8 cellular contexts compared by ENCODE assay signal in the genomic region with DNA sequence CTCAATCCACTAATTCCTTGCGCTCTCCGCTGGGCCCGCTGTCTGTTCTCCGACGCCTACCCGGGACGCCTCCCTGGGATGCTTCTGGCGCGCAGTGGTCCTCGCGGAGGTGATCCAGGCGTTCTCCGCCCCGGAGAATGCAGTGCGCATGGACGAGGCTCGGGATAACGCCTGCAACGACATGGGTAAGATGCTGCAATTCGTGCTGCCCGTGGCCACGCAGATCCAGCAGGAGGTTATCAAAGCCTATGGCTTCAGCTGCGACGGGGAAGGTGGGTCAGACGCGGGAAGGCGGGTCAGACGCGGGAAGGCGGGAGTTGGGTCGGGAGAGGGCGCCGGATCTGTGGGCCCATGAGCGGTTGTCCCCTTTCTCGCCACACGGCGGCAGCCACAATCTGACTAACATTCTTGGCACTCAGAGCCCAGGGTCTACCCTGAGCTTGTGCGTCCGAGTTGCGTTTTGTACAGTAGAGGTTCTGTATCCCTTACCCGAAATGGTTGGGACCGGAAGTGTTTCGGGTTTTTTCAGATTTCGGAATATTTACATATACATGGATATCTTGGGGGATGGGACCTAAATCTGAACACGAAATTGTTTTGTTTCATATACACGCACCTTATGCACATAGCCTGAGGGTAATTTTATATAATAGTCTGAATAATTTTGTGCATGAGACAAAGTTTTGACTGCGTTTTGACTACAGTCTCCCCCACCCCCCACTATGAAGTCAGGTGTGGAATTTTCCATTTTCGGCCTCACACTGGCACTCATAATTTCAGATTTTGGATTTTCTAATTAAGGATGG. TPM values are rescaled to one million over a fixed set of nuclear protein-coding genes. Genes with fewer than 3 reads are reported as not detected.
DNase-seq lines count a peak whose midpoint lies in the region; ATAC-seq, FAIRE-seq and TF ChIP-seq lines count a peak whose summit lies in the region.

No MANE protein-coding gene starts in this region.

- H3K9ac ChIP-seq in HepG2 (ENCODE audit: insufficient read depth, low read depth, low read length), result peak overlapping the region; percentile 82

- H4K20me1 ChIP-seq in HepG2 (ENCODE audit: insufficient read depth, low read length), result no peaks in the 10 kb centered on the region

- intact Hi-C loops in HepG2 (cut with micrococcal nuclease; ENCODE audit: unreplicated experiment), result loop anchor here (1.0 kb wide), 1 partner anchor 148 kb away; a partner anchor contains a TSS

- POLR2A ChIA-PET in HepG2 (lab: Yijun Ruan, JAX), result interaction anchor here (0.6 to 5.2 kb wide), 51 partner anchors 10 to 410 kb away, joined by 3 to 180 read pairs (median 6); a partner anchor contains a TSS

- no TSS peak for BruUV-seq in HepG2 (replicated peaks; lab: Mats Ljungman, UMichigan)

- no peak for TF ChIP-seq POLR2A in HepG2 (IDR thresholded peaks at IDR 0.05; ENCODE audit: insufficient read depth in 1 of 2, low read depth in 2 of 2, low read length in 2 of 2)

- DNase-seq in BE2C (peak; percentile 93), GM19240 (ENCODE audit: insufficient read length, low spot score) (peak; percentile 46), NCI-H526 (lab: John Stamatoyannopoulos, UW) (peak; percentile 95 to 98), dermis blood vessel endothelial cell (peak; percentile 93), HepG2 (ENCODE audit: low spot score) (peak; percentile 90)
- DNase-seq in activated CD4-positive, alpha-beta T cell treated with anti-CD3 and anti-CD28 coated beads, Interleukin-2, amount 50 U/mL, for 1 hour, result peak; percentile 83
- DNase-seq in stimulated activated CD4-positive, alpha-beta T cell treated with anti-CD3 and anti-CD28 coated beads, Interleukin-2, amount 100 ng/mL, for 4 hours (ENCODE audit: low read depth), result peak; percentile 80

- in situ Hi-C loops in HepG2 (cut with HindIII; ENCODE audit: extremely low pct_ligation_motif_present, low pct_unique_long_range_greater_than_20kb), result loop anchor here (10.0 kb wide), 1 partner anchor 170 kb away; no protein-coding TSS in a partner anchor

- 14% methylated on average over 11 of the region's 48 CpGs for WGBS in HepG2 (ENCODE audit: low lambda C conversion rate)

- H3K4me1 ChIP-seq in BE2C (peaks cover 9% of the 10 kb centered on the region), HepG2 (ENCODE audit: insufficient read depth, low read length) (peaks cover 38% of the 10 kb centered on the region)

- TF ChIP-seq CTCF in BE2C (IDR thresholded peaks at IDR 0.05; ENCODE audit: low read depth, low read length), result peak; percentile 85
- TF ChIP-seq CTCF in HepG2 (CRISPR knock-in tag; IDR thresholded peaks at IDR 0.05), result peak; percentile 96

- no peak overlapping the region for H2AFZ ChIP-seq in HepG2 (ENCODE audit: low read length)

- TF ChIP-seq EP300 in HepG2 (IDR thresholded peaks at IDR 0.05; ENCODE audit: low read depth in 2 of 2, low read length in 2 of 2), result no peak
- TF ChIP-seq EP300 in HepG2 (CRISPR knock-in tag; IDR thresholded peaks at IDR 0.05; ENCODE audit: borderline replicate concordance), result no peak

- peak overlapping the region; percentile 87 for H3K4me3 ChIP-seq in BE2C (ENCODE audit: low read depth, low read length)
- peak overlapping the region; percentile 54 to 79 (median 73) for H3K4me3 ChIP-seq in HepG2 (replicated peaks in 1 of 3; ENCODE audit: insufficient read depth in 1 of 3, low read depth in 2 of 3, low read length in 3 of 3)

- peak; percentile 81 for TF ChIP-seq RAD21 in HepG2 (CRISPR knock-in tag; IDR thresholded peaks at IDR 0.05)

- H3K27ac ChIP-seq in HepG2 (ENCODE audit: extremely low read length, insufficient read depth, low read length), result peak overlapping the region; percentile 98

- no peaks in the 10 kb centered on the region for H3K27me3 ChIP-seq in BE2C
- H3K27me3 ChIP-seq in HepG2 (ENCODE audit: control insufficient read depth in 1 of 2, insufficient read depth in 2 of 2, low read length in 2 of 2), result no peaks in the 10 kb centered on the region

- no peaks in the 10 kb centered on the region for H3K79me2 ChIP-seq in HepG2 (ENCODE audit: insufficient read depth, low read length)

- FAIRE-seq in HepG2 (lab: Jason Lieb, UNC), result peak; percentile 92

- no peaks in the 10 kb centered on the region for H3K9me3 ChIP-seq in BE2C
- no peaks in the 10 kb centered on the region for H3K9me3 ChIP-seq in HepG2 (ENCODE audit: low read length)

- H3K4me2 ChIP-seq in HepG2 (ENCODE audit: low read depth, low read length), result peak overlapping the region; percentile 92

- CTCF ChIA-PET in HepG2 (lab: Yijun Ruan, JAX; ENCODE audit: low intra/inter-chr PET ratio, low total read pairs), result interaction anchor here (0.8 to 2.2 kb wide), 8 partner anchors 17 to 169 kb away, joined by 3 to 15 read pairs (median 4); a partner anchor contains a TSS

- peaks cover 4% of the 10 kb centered on the region for H3K36me3 ChIP-seq in BE2C
- peaks cover 0 to 4% of the 10 kb centered on the region in 2 experiments; a peak in 1 of 5 replicates for H3K36me3 ChIP-seq in HepG2 (replicated peaks in 1 of 2; ENCODE audit: control insufficient read depth in 1 of 2, insufficient read depth in 2 of 2, low read length in 2 of 2)

- ATAC-seq in HG03469 (IDR thresholded peaks at IDR 0.05; ENCODE audit: unreplicated experiment) (peak; percentile 22), HepG2 (peak; percentile 58)

RNA-seq across cellular contexts. Expression of a gene that starts 0.8 kb away (rescaled TPM):
- 616 TPM for polyA plus RNA-seq in BE2C (2012; ENCODE audit: insufficient read depth, insufficient read length, low read depth)
- total RNA-seq in dermis blood vessel endothelial cell (73.7 and 177 TPM in 2 replicates), HepG2 (2016; rRNA removed; fragmentation: Illumina TruSeq; extraction: Trizol) (84.0 and 89.7 TPM in 2 replicates)
- 98.3 and 102 TPM in 2 replicates for total RNA-seq in HepG2 (2016; cell fraction: cytosol; rRNA removed; fragmentation: Illumina TruSeq; extraction: Trizol; ENCODE audit: low read depth)
- total RNA-seq in HepG2 (2016; cell fraction: insoluble cytoplasmic fraction; rRNA removed; fragmentation: Illumina TruSeq; extraction: Trizol), result 84.2 and 105 TPM in 2 replicates
- 106 and 113 TPM in 2 replicates for total RNA-seq in HepG2 (2016; cell fraction: membrane; rRNA removed; fragmentation: Illumina TruSeq; extraction: Trizol)
- 42.1 and 43.4 TPM in 2 replicates for total RNA-seq in HepG2 (2016; cell fraction: nucleus; rRNA removed; fragmentation: Illumina TruSeq; extraction: Trizol)
- polyA plus RNA-seq in HepG2 (2011; rRNA removed), result 287 and 302 TPM in 2 replicates
- 405 and 458 TPM in 2 replicates for polyA plus RNA-seq in HepG2 (2011; cell fraction: cytosol; rRNA removed)
- polyA plus RNA-seq in HepG2 (2011; cell fraction: nucleus; rRNA removed), result 151 and 164 TPM in 2 replicates
- 75.2 and 129 TPM in 2 replicates for polyA plus RNA-seq in HepG2 (2012)
- 86.1 and 87.7 TPM in 2 replicates for polyA plus RNA-seq in HepG2 (2016; cell fraction: cytosol; fragmentation: Illumina TruSeq; extraction: Trizol; ENCODE audit: low read depth)
- polyA plus RNA-seq in HepG2 (2016; cell fraction: insoluble cytoplasmic fraction; fragmentation: Illumina TruSeq; extraction: Trizol; ENCODE audit: low read depth), result 98.5 and 104 TPM in 2 replicates
- 96.1 and 98.2 TPM in 2 replicates for polyA plus RNA-seq in HepG2 (2016; cell fraction: membrane; fragmentation: Illumina TruSeq; extraction: Trizol; ENCODE audit: low read depth)
- polyA plus RNA-seq in HepG2 (2016; cell fraction: nucleus; fragmentation: Illumina TruSeq; extraction: Trizol; ENCODE audit: insufficient read depth, low read depth), result 57.2 and 57.4 TPM in 2 replicates
- polyA minus RNA-seq in HepG2 (2011; rRNA and poly(A)+ RNA removed; ENCODE audit: low replicate concordance), result 93.0 and 145 TPM in 2 replicates
- polyA minus RNA-seq in HepG2 (2011; cell fraction: cytosol; rRNA and poly(A)+ RNA removed), result 36.8 and 41.7 TPM in 2 replicates
- polyA minus RNA-seq in HepG2 (2011; cell fraction: nucleus; rRNA and poly(A)+ RNA removed), result 37.5 and 38.8 TPM in 2 replicates

RNA-seq across cellular contexts. Expression of a gene that starts 1.0 kb away (rescaled TPM):
- polyA plus RNA-seq in BE2C (2012; ENCODE audit: insufficient read depth, insufficient read length, low read depth), result not detected
- not detected in 2 replicates for total RNA-seq in dermis blood vessel endothelial cell
- not detected in 2 replicates for total RNA-seq in HepG2 (2016; rRNA removed; fragmentation: Illumina TruSeq; extraction: Trizol)
- total RNA-seq in HepG2 (2016; cell fraction: cytosol; rRNA removed; fragmentation: Illumina TruSeq; extraction: Trizol; ENCODE audit: low read depth), result not detected in 2 replicates
- not detected in 2 replicates for total RNA-seq in HepG2 (2016; cell fraction: insoluble cytoplasmic fraction; rRNA removed; fragmentation: Illumina TruSeq; extraction: Trizol)
- total RNA-seq in HepG2 (2016; cell fraction: membrane; rRNA removed; fragmentation: Illumina TruSeq; extraction: Trizol), result not detected in 2 replicates
- total RNA-seq in HepG2 (2016; cell fraction: nucleus; rRNA removed; fragmentation: Illumina TruSeq; extraction: Trizol), result not detected in 2 replicates
- not detected in 2 replicates for polyA plus RNA-seq in HepG2 (2011; rRNA removed)
- not detected in 2 replicates for polyA plus RNA-seq in HepG2 (2011; cell fraction: cytosol; rRNA removed)
- not detected in 2 replicates for polyA plus RNA-seq in HepG2 (2011; cell fraction: nucleus; rRNA removed)
- not detected in 2 replicates for polyA plus RNA-seq in HepG2 (2012)
- polyA plus RNA-seq in HepG2 (2016; cell fraction: cytosol; fragmentation: Illumina TruSeq; extraction: Trizol; ENCODE audit: low read depth), result not detected in 2 replicates
- polyA plus RNA-seq in HepG2 (2016; cell fraction: insoluble cytoplasmic fraction; fragmentation: Illumina TruSeq; extraction: Trizol; ENCODE audit: low read depth), result not detected in 2 replicates
- polyA plus RNA-seq in HepG2 (2016; cell fraction: membrane; fragmentation: Illumina TruSeq; extraction: Trizol; ENCODE audit: low read depth), result not detected in 2 replicates
- polyA plus RNA-seq in HepG2 (2016; cell fraction: nucleus; fragmentation: Illumina TruSeq; extraction: Trizol; ENCODE audit: insufficient read depth, low read depth), result not detected in 2 replicates
- polyA minus RNA-seq in HepG2 (2011; rRNA and poly(A)+ RNA removed; ENCODE audit: low replicate concordance), result not detected in 2 replicates
- polyA minus RNA-seq in HepG2 (2011; cell fraction: cytosol; rRNA and poly(A)+ RNA removed), result not detected in 2 replicates
- polyA minus RNA-seq in HepG2 (2011; cell fraction: nucleus; rRNA and poly(A)+ RNA removed), result not detected in 2 replicates

RNA-seq across cellular contexts. Expression of a gene that starts 6.6 kb away (rescaled TPM):
- not detected for polyA plus RNA-seq in BE2C (2012; ENCODE audit: insufficient read depth, insufficient read length, low read depth)
- total RNA-seq in dermis blood vessel endothelial cell (2.4 and 3.4 TPM in 2 replicates), HepG2 (2016; rRNA removed; fragmentation: Illumina TruSeq; extraction: Trizol) (9.5 and 10.6 TPM in 2 replicates)
- total RNA-seq in HepG2 (2016; cell fraction: cytosol; rRNA removed; fragmentation: Illumina TruSeq; extraction: Trizol; ENCODE audit: low read depth), result 2.7 and 2.8 TPM in 2 replicates
- total RNA-seq in HepG2 (2016; cell fraction: insoluble cytoplasmic fraction; rRNA removed; fragmentation: Illumina TruSeq; extraction: Trizol), result 9.8 and 10.6 TPM in 2 replicates
- 5.0 and 5.3 TPM in 2 replicates for total RNA-seq in HepG2 (2016; cell fraction: membrane; rRNA removed; fragmentation: Illumina TruSeq; extraction: Trizol)
- total RNA-seq in HepG2 (2016; cell fraction: nucleus; rRNA removed; fragmentation: Illumina TruSeq; extraction: Trizol), result 6.1 and 6.3 TPM in 2 replicates
- 9.1 and 10.5 TPM in 2 replicates for polyA plus RNA-seq in HepG2 (2011; rRNA removed)
- 8.0 and 10.7 TPM in 2 replicates for polyA plus RNA-seq in HepG2 (2011; cell fraction: cytosol; rRNA removed)
- 13.2 and 17.8 TPM in 2 replicates for polyA plus RNA-seq in HepG2 (2011; cell fraction: nucleus; rRNA removed)
- 9.0 and 12.4 TPM in 2 replicates for polyA plus RNA-seq in HepG2 (2012)
- polyA plus RNA-seq in HepG2 (2016; cell fraction: cytosol; fragmentation: Illumina TruSeq; extraction: Trizol; ENCODE audit: low read depth), result 1.6 and 1.7 TPM in 2 replicates
- polyA plus RNA-seq in HepG2 (2016; cell fraction: insoluble cytoplasmic fraction; fragmentation: Illumina TruSeq; extraction: Trizol; ENCODE audit: low read depth), result 8.9 and 12.5 TPM in 2 replicates
- polyA plus RNA-seq in HepG2 (2016; cell fraction: membrane; fragmentation: Illumina TruSeq; extraction: Trizol; ENCODE audit: low read depth), result 3.1 and 4.4 TPM in 2 replicates
- 17.8 and 18.0 TPM in 2 replicates for polyA plus RNA-seq in HepG2 (2016; cell fraction: nucleus; fragmentation: Illumina TruSeq; extraction: Trizol; ENCODE audit: insufficient read depth, low read depth)
- polyA minus RNA-seq in HepG2 (2011; rRNA and poly(A)+ RNA removed; ENCODE audit: low replicate concordance), result 14.7 and 22.7 TPM in 2 replicates
- polyA minus RNA-seq in HepG2 (2011; cell fraction: cytosol; rRNA and poly(A)+ RNA removed), result 10.0 and 10.3 TPM in 2 replicates
- polyA minus RNA-seq in HepG2 (2011; cell fraction: nucleus; rRNA and poly(A)+ RNA removed), result 4.1 and 4.2 TPM in 2 replicates

RNA-seq across cellular contexts. Expression of a gene that starts 16.8 kb away (rescaled TPM):
- polyA plus RNA-seq in BE2C (2012; ENCODE audit: insufficient read depth, insufficient read length, low read depth), result 276 TPM
- total RNA-seq in dermis blood vessel endothelial cell (12.1 and 18.7 TPM in 2 replicates), HepG2 (2016; rRNA removed; fragmentation: Illumina TruSeq; extraction: Trizol) (2.1 TPM in 2 replicates)
- 0.97 and 1.4 TPM in 2 replicates for total RNA-seq in HepG2 (2016; cell fraction: cytosol; rRNA removed; fragmentation: Illumina TruSeq; extraction: Trizol; ENCODE audit: low read depth)
- total RNA-seq in HepG2 (2016; cell fraction: insoluble cytoplasmic fraction; rRNA removed; fragmentation: Illumina TruSeq; extraction: Trizol), result 1.8 and 2.3 TPM in 2 replicates
- 3.1 and 3.4 TPM in 2 replicates for total RNA-seq in HepG2 (2016; cell fraction: membrane; rRNA removed; fragmentation: Illumina TruSeq; extraction: Trizol)
- 3.3 and 4.6 TPM in 2 replicates for total RNA-seq in HepG2 (2016; cell fraction: nucleus; rRNA removed; fragmentation: Illumina TruSeq; extraction: Trizol)
- polyA plus RNA-seq in HepG2 (2011; rRNA removed), result 8.6 and 10.7 TPM in 2 replicates
- polyA plus RNA-seq in HepG2 (2011; cell fraction: cytosol; rRNA removed), result 3.5 and 4.5 TPM in 2 replicates
- polyA plus RNA-seq in HepG2 (2011; cell fraction: nucleus; rRNA removed), result 50.2 and 56.9 TPM in 2 replicates
- 20.6 and 31.4 TPM in 2 replicates for polyA plus RNA-seq in HepG2 (2012)
- 8.7 and 9.0 TPM in 2 replicates for polyA plus RNA-seq in HepG2 (2016; cell fraction: cytosol; fragmentation: Illumina TruSeq; extraction: Trizol; ENCODE audit: low read depth)
- polyA plus RNA-seq in HepG2 (2016; cell fraction: insoluble cytoplasmic fraction; fragmentation: Illumina TruSeq; extraction: Trizol; ENCODE audit: low read depth), result 13.6 and 21.5 TPM in 2 replicates
- 11.0 and 15.3 TPM in 2 replicates for polyA plus RNA-seq in HepG2 (2016; cell fraction: membrane; fragmentation: Illumina TruSeq; extraction: Trizol; ENCODE audit: low read depth)
- polyA plus RNA-seq in HepG2 (2016; cell fraction: nucleus; fragmentation: Illumina TruSeq; extraction: Trizol; ENCODE audit: insufficient read depth, low read depth), result 41.0 and 44.9 TPM in 2 replicates
- 13.5 and 19.8 TPM in 2 replicates for polyA minus RNA-seq in HepG2 (2011; rRNA and poly(A)+ RNA removed; ENCODE audit: low replicate concordance)
- polyA minus RNA-seq in HepG2 (2011; cell fraction: cytosol; rRNA and poly(A)+ RNA removed), result 10.4 and 11.3 TPM in 2 replicates
- 11.7 and 14.7 TPM in 2 replicates for polyA minus RNA-seq in HepG2 (2011; cell fraction: nucleus; rRNA and poly(A)+ RNA removed)

RNA-seq across cellular contexts. Expression of a gene that starts 25.9 kb away (rescaled TPM):
- 577 TPM for polyA plus RNA-seq in BE2C (2012; ENCODE audit: insufficient read depth, insufficient read length, low read depth)
- 191 and 205 TPM in 2 replicates for total RNA-seq in dermis blood vessel endothelial cell
- total RNA-seq in HepG2 (2016; rRNA removed; fragmentation: Illumina TruSeq; extraction: Trizol), result 291 and 394 TPM in 2 replicates
- 224 and 243 TPM in 2 replicates for total RNA-seq in HepG2 (2016; cell fraction: cytosol; rRNA removed; fragmentation: Illumina TruSeq; extraction: Trizol; ENCODE audit: low read depth)
- total RNA-seq in HepG2 (2016; cell fraction: insoluble cytoplasmic fraction; rRNA removed; fragmentation: Illumina TruSeq; extraction: Trizol), result 284 and 404 TPM in 2 replicates
- 358 and 365 TPM in 2 replicates for total RNA-seq in HepG2 (2016; cell fraction: membrane; rRNA removed; fragmentation: Illumina TruSeq; extraction: Trizol)
- 232 and 256 TPM in 2 replicates for total RNA-seq in HepG2 (2016; cell fraction: nucleus; rRNA removed; fragmentation: Illumina TruSeq; extraction: Trizol)
- polyA plus RNA-seq in HepG2 (2011; rRNA removed), result 425 and 468 TPM in 2 replicates
- polyA plus RNA-seq in HepG2 (2011; cell fraction: cytosol; rRNA removed), result 471 and 553 TPM in 2 replicates
- 362 and 507 TPM in 2 replicates for polyA plus RNA-seq in HepG2 (2011; cell fraction: nucleus; rRNA removed)
- 214 and 248 TPM in 2 replicates for polyA plus RNA-seq in HepG2 (2012)
- 212 and 232 TPM in 2 replicates for polyA plus RNA-seq in HepG2 (2016; cell fraction: cytosol; fragmentation: Illumina TruSeq; extraction: Trizol; ENCODE audit: low read depth)
- 290 and 308 TPM in 2 replicates for polyA plus RNA-seq in HepG2 (2016; cell fraction: insoluble cytoplasmic fraction; fragmentation: Illumina TruSeq; extraction: Trizol; ENCODE audit: low read depth)
- polyA plus RNA-seq in HepG2 (2016; cell fraction: membrane; fragmentation: Illumina TruSeq; extraction: Trizol; ENCODE audit: low read depth), result 313 and 326 TPM in 2 replicates
- polyA plus RNA-seq in HepG2 (2016; cell fraction: nucleus; fragmentation: Illumina TruSeq; extraction: Trizol; ENCODE audit: insufficient read depth, low read depth), result 428 and 438 TPM in 2 replicates
- 299 and 308 TPM in 2 replicates for polyA minus RNA-seq in HepG2 (2011; rRNA and poly(A)+ RNA removed; ENCODE audit: low replicate concordance)
- polyA minus RNA-seq in HepG2 (2011; cell fraction: cytosol; rRNA and poly(A)+ RNA removed), result 80.4 and 95.3 TPM in 2 replicates
- polyA minus RNA-seq in HepG2 (2011; cell fraction: nucleus; rRNA and poly(A)+ RNA removed), result 135 and 142 TPM in 2 replicates

Comparison
In these comparisons a context has a peak if more than half of its experiments do, and no peak if none do; other contexts are left out.
1. Peak in every context shown above with its lines: DNase-seq, ATAC-seq, H3K4me3 ChIP-seq and H3K27ac ChIP-seq.
2. DNase-seq: peak in every context shown above with its lines; median percentile 96 in NCI-H526; 93 in BE2C; 93 in dermis blood vessel endothelial cell; 90 in HepG2; 83 in activated CD4-positive, alpha-beta T cell treated with anti-CD3 and anti-CD28 coated beads, Interleukin-2, amount 50 U/mL, for 1 hour; 80 in stimulated activated CD4-positive, alpha-beta T cell treated with anti-CD3 and anti-CD28 coated beads, Interleukin-2, amount 100 ng/mL, for 4 hours; 46 in GM19240.